ENCODE assay signal across 8 cellular contexts in the genomic region with DNA sequence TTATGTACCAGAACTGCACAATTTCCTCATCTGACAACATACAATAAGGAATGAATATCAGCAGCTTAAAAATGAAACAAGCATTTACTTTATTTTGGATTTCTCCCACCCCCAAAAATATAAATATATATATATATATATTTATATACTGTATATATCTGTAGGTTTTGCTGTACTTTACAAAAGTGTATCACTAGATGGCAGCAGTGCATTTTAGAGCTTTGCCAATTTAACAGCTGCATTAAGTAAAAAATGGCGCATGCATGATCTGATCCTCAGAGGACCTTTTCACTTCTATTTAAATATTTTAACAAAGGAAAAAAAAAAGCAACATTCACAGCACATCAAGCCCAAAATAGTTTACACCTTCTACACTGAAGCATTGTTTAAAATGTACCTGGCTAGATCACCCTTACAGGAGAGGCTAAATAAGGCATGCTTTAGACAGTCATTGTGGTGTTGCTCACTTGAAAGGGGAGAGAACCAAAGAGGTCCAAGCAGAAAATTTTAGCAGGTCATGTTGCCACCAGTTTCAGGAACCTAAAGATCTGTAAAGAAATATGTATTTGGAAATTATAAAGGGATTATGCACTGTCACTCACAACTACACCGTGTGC.
A peak's percentile ranks its signal among the peaks of the same experiment; 100 is the strongest.
DNase-seq lines count a peak whose midpoint lies in the region; ATAC-seq and TF ChIP-seq lines count a peak whose summit lies in the region.

No MANE protein-coding gene starts in this region.

- DNase-seq in BJ (ENCODE audit: low read depth) (no peak), HAP-1 (ENCODE audit: low spot score in 2 of 2) (peak; percentile 51 to 86), NCI-H510A treated with DMSO at 0.1 percent for 48 hours (lab: John Stamatoyannopoulos, UW) (peak; percentile 67), astrocyte of the spinal cord (ENCODE audit: low read depth, low spot score) (peak; percentile 77), left colon (no peak)
- DNase-seq in stimulated activated naive CD4-positive, alpha-beta T cell treated with Interleukin-2 at 50 U/mL for 16 hours (lab: John Stamatoyannopoulos, UW), result no peak
- no peak for DNase-seq in activated CD4-positive, alpha-beta T cell treated with anti-CD3 and anti-CD28 coated beads, Interleukin-2, amount 50 U/mL, for 1 hour

- in situ Hi-C loops in HAP-1 (cut with MboI; ENCODE audit: low sequenced_read_pairs), result loop anchor here (25.0 kb wide), 1 partner anchor 127 kb away; a partner anchor contains a TSS
- in situ Hi-C loops in astrocyte of the spinal cord (cut with HindIII; ENCODE audit: low sequenced_read_pairs), result no loop called here

- POLR2A ChIA-PET in BJ (lab: Charles Lee), result interaction anchor here (0.6 kb wide), 1 partner anchor 76 kb away, joined by 4 read pairs; no protein-coding TSS in a partner anchor

- CTCF ChIA-PET in BJ (lab: Yijun Ruan, JAX), result interaction anchor here (0.6 to 8.1 kb wide), 14 partner anchors 9 to 958 kb away, joined by 3 to 130 read pairs (median 5); a partner anchor contains a TSS

- peaks cover 5% of the 10 kb centered on the region for H3K36me3 ChIP-seq in BJ (ENCODE audit: control insufficient read depth, insufficient read depth, low read length)
- peaks cover 45% of the 10 kb centered on the region for H3K36me3 ChIP-seq in HAP-1 (replicated peaks)

- H3K4me3 ChIP-seq in BJ (ENCODE audit: low read depth, low read length), result no peak overlapping the region
- no peak overlapping the region for H3K4me3 ChIP-seq in HAP-1
- no peak overlapping the region for H3K4me3 ChIP-seq in astrocyte of the spinal cord (ENCODE audit: low read depth, low read length)

- peak; percentile 78 for ATAC-seq in left colon
- ATAC-seq in HG02571 (IDR thresholded peaks at IDR 0.05; ENCODE audit: unreplicated experiment), result no peak

- TF ChIP-seq CTCF in BJ (IDR thresholded peaks at IDR 0.05; ENCODE audit: insufficient read depth, low read depth, low read length) (peak; percentile 50), astrocyte of the spinal cord (IDR thresholded peaks at IDR 0.05; ENCODE audit: low read depth, low read length) (peak; percentile 42)

- intact Hi-C loops in left colon (cut with DNase I, micrococcal nuclease), result loop anchor here in 1 of 2 donors (2.0 to 5.0 kb wide), 2 partner anchors 76 to 137 kb away; no protein-coding TSS in a partner anchor

- no peaks in the 10 kb centered on the region; the same call in 1 of the 2 replicates for H3K4me1 ChIP-seq in HAP-1

- no peaks in the 10 kb centered on the region for H3K27me3 ChIP-seq in BJ (ENCODE audit: control insufficient read depth, insufficient read depth, low read length)
- H3K27me3 ChIP-seq in HAP-1 (ENCODE audit: low read depth), result no peaks in the 10 kb centered on the region

- no peaks in the 10 kb centered on the region for H3K9me3 ChIP-seq in HAP-1

Comparison
In these comparisons a context has a peak if more than half of its experiments do, and no peak if none do; other contexts are left out.
1. DNase-seq: peak in HAP-1 (2 of 2), NCI-H510A treated with DMSO at 0.1 percent for 48 hours (single experiment) and astrocyte of the spinal cord (single experiment); none in BJ (single experiment), left colon (0 of 2), stimulated activated naive CD4-positive, alpha-beta T cell treated with Interleukin-2 at 50 U/mL for 16 hours (single experiment) and activated CD4-positive, alpha-beta T cell treated with anti-CD3 and anti-CD28 coated beads, Interleukin-2, amount 50 U/mL, for 1 hour (single experiment).